ENCODE assay signal across 17 cellular contexts in genomic region chr2:57146951-57147350, GRCh38.
"Had no signal": no experiment of that assay in that cellular context is flagged by ENCODE, and none has a peak within 500 bp of the region (broad histone marks: within the 10 kb centered on the region; RNA-seq: fewer than 3 reads in every experiment).

No MANE protein-coding gene starts in this region.

- H3K27ac Mint-ChIP-seq: activated naive CD4-positive, alpha-beta T cell treated with anti-CD3 and anti-CD28 coated beads, Interleukin-2, amount 50 U/mL, for 72 hours; activated T-cell treated with anti-CD3 and anti-CD28 coated beads, Interleukin-2, amount 50 U/mL, for 72 hours; T-helper 1 cell treated with Interleukin-12 subunit alpha and Interleukin-12 subunit beta and Interleukin-4 antibody, amounts not matched to agents 30 μg/mL and 1 μg/mL, for 36 hours had no signal

- ATAC-seq: activated naive CD4-positive, alpha-beta T cell treated with anti-CD3 and anti-CD28 coated beads, Interleukin-2, amount 50 U/mL, for 72 hours; activated T-cell treated with anti-CD3 and anti-CD28 coated beads, Interleukin-2, amount 50 U/mL, for 72 hours; psoas muscle; right lobe of liver had no signal

- H3K36me3 ChIP-seq: left ventricle myocardium inferior, ovary, right lobe of liver, thyroid gland had no signal

- DNase-seq: activated CD4-positive, alpha-beta T cell treated with anti-CD3 and anti-CD28 coated beads for 1 hour; activated effector memory CD4-positive, alpha-beta T cell treated with anti-CD3 and anti-CD28 coated beads, Interleukin-2, amount 50 U/mL, for 16 hours; activated T-cell treated with anti-CD3 and anti-CD28 coated beads, Interleukin-2, amount 50 U/mL, for 72 hours; amniotic stem cell; dermis blood vessel endothelial cell; effector memory CD4-positive, alpha-beta T cell; left ventricle myocardium inferior; mammary epithelial cell; ovary; psoas muscle; right lobe of liver; stimulated activated naive CD4-positive, alpha-beta T cell; thyroid gland had no signal

- H3K9me3 ChIP-seq: ovary, psoas muscle, right lobe of liver, thyroid gland had no signal

- H3K4me3 Mint-ChIP-seq: activated T-cell treated with anti-CD3 and anti-CD28 coated beads, Interleukin-2, amount 50 U/mL, for 72 hours; neural crest cell; T-helper 1 cell treated with Interleukin-12 subunit alpha and Interleukin-12 subunit beta and Interleukin-4 antibody, amounts not matched to agents 30 μg/mL and 1 μg/mL, for 36 hours had no signal

- H3K27ac ChIP-seq: left ventricle myocardium inferior, ovary, psoas muscle, right lobe of liver, thyroid gland, VCaP had no signal

- H3K4me1 Mint-ChIP-seq: neural crest cell had no signal

- H3K27me3 ChIP-seq: ovary, right lobe of liver, thyroid gland had no signal

- H3K4me1 ChIP-seq: left ventricle myocardium inferior, psoas muscle, right lobe of liver, thyroid gland had no signal

- H3K4me3 ChIP-seq: left ventricle myocardium inferior, ovary, psoas muscle, right lobe of liver, thyroid gland had no signal
